8 cellular contexts compared by ENCODE assay signal in the genomic region with DNA sequence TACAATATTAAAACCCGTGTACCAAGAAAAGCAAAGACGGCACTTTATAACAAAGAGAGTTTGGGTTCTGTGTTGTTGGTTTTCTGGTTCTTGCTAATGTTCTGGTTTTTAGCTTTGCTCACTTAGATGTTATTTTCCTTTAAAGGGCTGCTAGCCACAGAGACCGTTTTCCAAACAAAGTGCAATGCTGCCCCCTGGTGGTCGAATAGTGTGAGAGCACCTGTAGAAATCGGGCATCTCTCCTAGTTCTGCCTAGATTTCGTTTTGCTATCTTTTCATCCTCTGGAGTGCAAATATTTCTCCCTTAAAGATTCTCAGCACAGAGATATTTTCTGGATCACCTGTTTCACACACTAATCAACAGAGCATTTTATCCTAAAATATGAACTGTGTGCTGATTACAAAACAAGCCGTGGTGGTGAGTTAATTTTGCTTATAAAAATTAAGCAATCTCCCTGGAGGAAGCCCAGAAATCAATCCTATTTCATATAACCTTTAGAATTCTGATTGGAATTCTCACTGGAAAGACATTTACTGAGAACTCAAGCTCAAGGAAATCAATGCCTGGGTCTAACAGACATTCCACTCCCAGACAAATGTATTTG.
DNase-seq lines count a peak whose midpoint lies in the region; ATAC-seq, FAIRE-seq and TF ChIP-seq lines count a peak whose summit lies in the region.

No MANE protein-coding gene starts in this region.

- H3K9me3 ChIP-seq in Loucy (ENCODE audit: insufficient read depth, low read depth, low read length) (no peaks in the 10 kb centered on the region), pancreas (no peaks in the 10 kb centered on the region), tibial nerve (no peaks in the 10 kb centered on the region)

- H3K27me3 ChIP-seq in Loucy (ENCODE audit: insufficient read depth, low read length, poor library complexity, severe bottlenecking) (no peaks in the 10 kb centered on the region), pancreas (no peaks in the 10 kb centered on the region), tibial nerve (peaks cover 0 to 6% of the 10 kb centered on the region in 2 donors)

- H3K36me3 ChIP-seq in Loucy (ENCODE audit: insufficient read depth, low read length) (no peaks in the 10 kb centered on the region), pancreas (no peaks in the 10 kb centered on the region), tibial nerve (no peaks in the 10 kb centered on the region)

- intact Hi-C loops in pancreas (cut with DNase I): loop anchor here in 1 of 3 donors (10.0 kb wide), 1 partner anchor 194 kb away; no protein-coding TSS in a partner anchor

- in situ Hi-C loops in G401 (cut with HindIII; ENCODE audit: low sequenced_read_pairs): no loop called here

- H2AFZ ChIP-seq in Loucy (ENCODE audit: low read length): no peak overlapping the region

- TF ChIP-seq EP300 in tibial nerve (IDR thresholded peaks at IDR 0.05): no peak

- H3F3A ChIP-seq in Loucy (ENCODE audit: low read depth): no peaks in the 10 kb centered on the region

- TF ChIP-seq CTCF in Loucy (conservative IDR thresholded peaks at IDR 0.05; ENCODE audit: low read length): peak; percentile 97
- TF ChIP-seq CTCF in pancreas (IDR thresholded peaks at IDR 0.05): peak; percentile 89 to 97 (median 92)
- TF ChIP-seq CTCF in tibial nerve (IDR thresholded peaks at IDR 0.05): peak; percentile 77 to 86 (median 85)

- 3 to 5% methylated on average over 7 of the region's 7 CpGs for WGBS in pancreas, 2 donors
- WGBS in tibial nerve, 2 donors: 8 to 9% methylated on average over 7 of the region's 7 CpGs

- no peaks in the 10 kb centered on the region for H4K20me1 ChIP-seq in Loucy (ENCODE audit: insufficient read depth, low read length, poor library complexity, severe bottlenecking)

- H3K4me3 ChIP-seq in Loucy (ENCODE audit: low read length, poor library complexity, severe bottlenecking) (no peak overlapping the region), pancreas (no peak overlapping the region), tibial nerve (no peak overlapping the region)

- H3K79me2 ChIP-seq in Loucy (ENCODE audit: insufficient read depth, low read length): no peaks in the 10 kb centered on the region

- H3K9ac ChIP-seq in Loucy (ENCODE audit: low read depth, low read length, poor library complexity, severe bottlenecking): no peak overlapping the region

- DNase-seq in G401 (ENCODE audit: low spot score) (peak; percentile 84), GOT3 (lab: John Stamatoyannopoulos, UW) (peak; percentile 1), SHP77 treated with DMSO at 0.1 percent for 48 hours (lab: John Stamatoyannopoulos, UW) (peak; percentile 28), foreskin melanocyte (peak; percentile 44), pancreas (peak; percentile 56 to 89 (median 80)), tibial nerve (ENCODE audit: low spot score in 2 of 2) (peak; percentile 72 to 87)
- DNase-seq in activated effector memory CD4-positive, alpha-beta T cell treated with anti-CD3 and anti-CD28 coated beads, Interleukin-2, amount 50 U/mL, for 16 hours: peak; percentile 89

- peak; percentile 29 for FAIRE-seq in pancreas (lab: Jason Lieb, UNC)

- H3K4me2 ChIP-seq in Loucy (ENCODE audit: low read depth, low read length, poor library complexity, severe bottlenecking): no peak overlapping the region

- H3K9me2 ChIP-seq in Loucy (replicated peaks; ENCODE audit: low read depth, low read length): no peaks in the 10 kb centered on the region

- H3K4me1 ChIP-seq in Loucy (ENCODE audit: insufficient read depth, low read length, poor library complexity, severe bottlenecking) (no peaks in the 10 kb centered on the region), pancreas (no peaks in the 10 kb centered on the region), tibial nerve (peaks cover 0 to 4% (median 0%) of the 10 kb centered on the region in 4 donors)

- TF ChIP-seq POLR2A in tibial nerve (IDR thresholded peaks at IDR 0.05): no peak

- H3K27ac ChIP-seq in pancreas (no peak overlapping the region), tibial nerve (no peak overlapping the region)

- ATAC-seq in pancreas: peak; percentile 67 to 94 (median 89)

Comparison
In these comparisons a context has a peak if more than half of its experiments do, and no peak if none do; other contexts are left out.
1. DNase-seq: peak in every context shown above with its lines; median percentile 89 in activated effector memory CD4-positive, alpha-beta T cell treated with anti-CD3 and anti-CD28 coated beads, Interleukin-2, amount 50 U/mL, for 16 hours; 84 in G401; 80 in pancreas; 80 in tibial nerve; 44 in foreskin melanocyte; 28 in SHP77 treated with DMSO at 0.1 percent for 48 hours; 1 in GOT3.